10 cellular contexts compared by ENCODE assay signal in genomic region chr14:20167091-20167490, GRCh38. TPM values are rescaled to one million over a fixed set of nuclear protein-coding genes. Genes with fewer than 3 reads are reported as not detected.
"Had no signal": no experiment of that assay in that cellular context is flagged by ENCODE, and none has a peak within 500 bp of the region (broad histone marks: within the 10 kb centered on the region; RNA-seq: fewer than 3 reads in every experiment).

No MANE protein-coding gene starts in this region.

- FAIRE-seq: H1, H54 had no signal

- H3K4me3 ChIP-seq: GM23248, GM23338, HAP-1 had no signal

- DNase-seq: GM23248, GOT3, H7, H9, HCEC 1CT, HFFc6 had no signal

RNA-seq across cellular contexts. Expression of gene OR11G2, which starts 23.6 kb away (rescaled TPM):
- polyA plus RNA-seq: GM23248, GM23338, H1 had no signal

RNA-seq across cellular contexts. Expression of gene OR4N5, which starts 28.5 kb away (rescaled TPM):
- polyA plus RNA-seq: GM23248, GM23338, H1 had no signal

RNA-seq across cellular contexts. Expression of gene OR11H6, which starts 56.4 kb away (rescaled TPM):
- polyA plus RNA-seq: GM23248, GM23338, H1 had no signal

RNA-seq across cellular contexts. Expression of gene OR4K17, which starts 56.6 kb away (rescaled TPM):
- polyA plus RNA-seq: GM23248, GM23338, H1 had no signal
